12 cellular contexts compared by ENCODE assay signal in genomic region chr17:42548993-42549755, GRCh38. TPM values are rescaled to one million over a fixed set of nuclear protein-coding genes. Genes with fewer than 3 reads are reported as not detected.
DNase-seq lines count a peak whose midpoint lies in the region; ATAC-seq and TF ChIP-seq lines count a peak whose summit lies in the region.
"Had no signal": no experiment of that assay in that cellular context is flagged by ENCODE, and none has a peak within 500 bp of the region (broad histone marks: within the 10 kb centered on the region; RNA-seq: fewer than 3 reads in every experiment).

No MANE protein-coding gene starts in this region.

- CTCF ChIA-PET in activated CD4-positive, alpha-beta T cell treated with anti-CD3 and anti-CD28 coated beads for 36 hours (lab: Charles Lee), result interaction anchor here (0.8 to 1.3 kb wide), 7 partner anchors 10 to 173 kb away, joined by 3 to 7 read pairs (median 3); partner anchors contain the start of genes NAGLU and PSMC3IP

- peaks cover 9% of the 10 kb centered on the region for H3K4me1 ChIP-seq in NT2/D1 (ENCODE audit: insufficient read depth, insufficient read length)
- peaks cover 15% of the 10 kb centered on the region for H3K4me1 ChIP-seq in effector memory CD4-positive, alpha-beta T cell (ENCODE audit: control insufficient read depth, insufficient read depth, low read length, poor library complexity, severe bottlenecking)

- ATAC-seq in activated CD4-positive, alpha-beta T cell treated with anti-CD3 and anti-CD28 coated beads for 36 hours, result no peak
- no peak for ATAC-seq in HG03439 (IDR thresholded peaks at IDR 0.05; ENCODE audit: unreplicated experiment)
- no peak for ATAC-seq in HG02642 (IDR thresholded peaks at IDR 0.05; ENCODE audit: poor library complexity, unreplicated experiment)

- H3K4me3 ChIP-seq in NT2/D1 (ENCODE audit: insufficient read length, low read depth), result peak overlapping the region; percentile 51
- H3K4me3 ChIP-seq in effector memory CD4-positive, alpha-beta T cell (ENCODE audit: insufficient read depth, low read depth, low read length, poor library complexity, severe bottlenecking), result peak overlapping the region; percentile 52
- no peak overlapping the region for H3K4me3 ChIP-seq in foreskin fibroblast (ENCODE audit: low read depth in 1 of 2, low read length in 2 of 2)

- intact Hi-C loops in activated CD4-positive, alpha-beta T cell treated with anti-CD3 and anti-CD28 coated beads for 36 hours (cut with DNase I, micrococcal nuclease), result no loop called here

- no peak overlapping the region for H3K27ac Mint-ChIP-seq in activated CD4-positive, alpha-beta T cell treated with anti-CD3 and anti-CD28 coated beads for 36 hours
- peak overlapping the region; percentile 29 for H3K27ac Mint-ChIP-seq in progenitor cell of endocrine pancreas
- H3K27ac Mint-ChIP-seq: activated naive CD4-positive, alpha-beta T cell treated with anti-CD3 and anti-CD28 coated beads, Interleukin-2, amount 50 U/mL, for 72 hours had no signal

- no peak for TF ChIP-seq CTCF in progenitor cell of endocrine pancreas (IDR thresholded peaks at IDR 0.05; ENCODE audit: unreplicated experiment)
- TF ChIP-seq CTCF in foreskin fibroblast (IDR thresholded peaks at IDR 0.05; ENCODE audit: low read depth, low read length), result no peak

- H3K27ac ChIP-seq in effector memory CD4-positive, alpha-beta T cell (ENCODE audit: insufficient read depth, low read length, poor library complexity, severe bottlenecking), result no peak overlapping the region

- H3K4me3 Mint-ChIP-seq in activated CD4-positive, alpha-beta T cell treated with anti-CD3 and anti-CD28 coated beads for 36 hours, result peak overlapping the region; percentile 36
- H3K4me3 Mint-ChIP-seq in progenitor cell of endocrine pancreas (ENCODE audit: low read depth), result peak overlapping the region; percentile 62

- H3K27me3 ChIP-seq in NT2/D1 (ENCODE audit: insufficient read depth, insufficient read length), result no peaks in the 10 kb centered on the region
- H3K27me3 ChIP-seq in effector memory CD4-positive, alpha-beta T cell (replicated peaks; ENCODE audit: control insufficient read depth, insufficient read depth, low read length, poor library complexity, severe bottlenecking), result no peaks in the 10 kb centered on the region

- peaks cover 3% of the 10 kb centered on the region for H3K36me3 Mint-ChIP-seq in activated CD4-positive, alpha-beta T cell treated with anti-CD3 and anti-CD28 coated beads for 36 hours (ENCODE audit: low read depth)
- H3K36me3 Mint-ChIP-seq in progenitor cell of endocrine pancreas (ENCODE audit: insufficient read depth), result peaks cover 2% of the 10 kb centered on the region
- H3K36me3 Mint-ChIP-seq: activated naive CD4-positive, alpha-beta T cell treated with anti-CD3 and anti-CD28 coated beads, Interleukin-2, amount 50 U/mL, for 72 hours had no signal

- H3K9me3 ChIP-seq in NT2/D1 (ENCODE audit: insufficient read depth, low read length), result no peaks in the 10 kb centered on the region
- H3K9me3 ChIP-seq in effector memory CD4-positive, alpha-beta T cell (ENCODE audit: control insufficient read depth, low read length), result no peaks in the 10 kb centered on the region

- no peaks in the 10 kb centered on the region for H3K9me3 Mint-ChIP-seq in activated CD4-positive, alpha-beta T cell treated with anti-CD3 and anti-CD28 coated beads for 36 hours (ENCODE audit: low read depth)
- no peaks in the 10 kb centered on the region for H3K9me3 Mint-ChIP-seq in progenitor cell of endocrine pancreas (ENCODE audit: low read depth)
- H3K9me3 Mint-ChIP-seq: activated naive CD4-positive, alpha-beta T cell treated with anti-CD3 and anti-CD28 coated beads, Interleukin-2, amount 50 U/mL, for 72 hours had no signal

- no peaks in the 10 kb centered on the region for H3K27me3 Mint-ChIP-seq in activated CD4-positive, alpha-beta T cell treated with anti-CD3 and anti-CD28 coated beads for 36 hours
- H3K27me3 Mint-ChIP-seq in progenitor cell of endocrine pancreas, result no peaks in the 10 kb centered on the region

- no peak for DNase-seq in activated CD4-positive, alpha-beta T cell treated with anti-CD3 and anti-CD28 coated beads for 36 hours
- no peak for DNase-seq in activated CD4-positive, alpha-beta T cell treated with anti-CD3 and anti-CD28 coated beads, Interleukin-2, amount 50 U/mL, for 1 hour
- DNase-seq in NT2/D1 (ENCODE audit: low read depth, low spot score) (no peak), progenitor cell of endocrine pancreas (ENCODE audit: low spot score, unreplicated experiment) (no peak), foreskin fibroblast (no peak)
- DNase-seq in effector memory CD4-positive, alpha-beta T cell, result no peak
- DNase-seq: effector CD4-positive, alpha-beta T cell; NK-92 treated with Interleukin-12 subunit alpha and Interleukin-12 subunit beta, amount 100 ng/mL, for 24 hours; stimulated activated naive CD4-positive, alpha-beta T cell treated with Interleukin-2 at 50 U/mL for 16 hours had no signal

- H3K36me3 ChIP-seq in NT2/D1 (ENCODE audit: insufficient read depth, insufficient read length, low read length), result peaks cover 20% of the 10 kb centered on the region
- H3K36me3 ChIP-seq in effector memory CD4-positive, alpha-beta T cell (ENCODE audit: control insufficient read depth, insufficient read depth, low read length), result no peaks in the 10 kb centered on the region

- peak overlapping the region; percentile 81 for H3K9ac ChIP-seq in NT2/D1 (ENCODE audit: insufficient read length, low read depth)

- H3K4me1 Mint-ChIP-seq in activated CD4-positive, alpha-beta T cell treated with anti-CD3 and anti-CD28 coated beads for 36 hours, result peaks cover 17% of the 10 kb centered on the region
- peaks cover 6% of the 10 kb centered on the region for H3K4me1 Mint-ChIP-seq in progenitor cell of endocrine pancreas (ENCODE audit: low read depth)

- POLR2A ChIA-PET in activated CD4-positive, alpha-beta T cell treated with anti-CD3 and anti-CD28 coated beads for 36 hours (lab: Charles Lee), result interaction anchor here (1.1 kb wide), 1 partner anchor 12 kb away, joined by 7 read pairs; no protein-coding TSS in a partner anchor

RNA-seq across cellular contexts. Expression of gene HSD17B1, which starts 3.5 kb away (rescaled TPM):
- under 1 TPM; 0.35 to 0.41 TPM for total RNA-seq in activated CD4-positive, alpha-beta T cell treated with anti-CD3 and anti-CD28 coated beads for 36 hours
- 1.4 and 2.4 TPM in 2 replicates for total RNA-seq in progenitor cell of endocrine pancreas

RNA-seq across cellular contexts. Expression of gene COASY, which starts 12.8 kb away (rescaled TPM):
- total RNA-seq in activated CD4-positive, alpha-beta T cell treated with anti-CD3 and anti-CD28 coated beads for 36 hours, result 100 to 1,000 TPM in 1 of 2 experiments, 10 to 100 TPM in 1; 83.3 to 105 TPM
- 60.0 and 66.9 TPM in 2 replicates for total RNA-seq in progenitor cell of endocrine pancreas

RNA-seq across cellular contexts. Expression of gene NAGLU, which starts 13.1 kb away (rescaled TPM):
- 10 to 100 TPM in 1 of 2 experiments, 1 to 10 TPM in 1; 9.7 to 12.5 TPM for total RNA-seq in activated CD4-positive, alpha-beta T cell treated with anti-CD3 and anti-CD28 coated beads for 36 hours
- 19.0 and 22.9 TPM in 2 replicates for total RNA-seq in progenitor cell of endocrine pancreas

RNA-seq across cellular contexts. Expression of gene MLX, which starts 17.7 kb away (rescaled TPM):
- 10 to 100 TPM; 38.7 to 40.7 TPM for total RNA-seq in activated CD4-positive, alpha-beta T cell treated with anti-CD3 and anti-CD28 coated beads for 36 hours
- total RNA-seq in progenitor cell of endocrine pancreas, result 26.8 and 33.7 TPM in 2 replicates

RNA-seq across cellular contexts. Expression of gene PSMC3IP, which starts 28.4 kb away (rescaled TPM):
- total RNA-seq in activated CD4-positive, alpha-beta T cell treated with anti-CD3 and anti-CD28 coated beads for 36 hours, result 10 to 100 TPM; 27.0 to 28.9 TPM
- total RNA-seq in progenitor cell of endocrine pancreas, result 18.1 and 19.6 TPM in 2 replicates

Comparison
In these comparisons a context has a peak if more than half of its experiments do, and no peak if none do; other contexts are left out.
1. H3K4me3 ChIP-seq: peak in NT2/D1 (single experiment) and effector memory CD4-positive, alpha-beta T cell (single experiment); none in foreskin fibroblast (0 of 2).